In the genomic region with DNA sequence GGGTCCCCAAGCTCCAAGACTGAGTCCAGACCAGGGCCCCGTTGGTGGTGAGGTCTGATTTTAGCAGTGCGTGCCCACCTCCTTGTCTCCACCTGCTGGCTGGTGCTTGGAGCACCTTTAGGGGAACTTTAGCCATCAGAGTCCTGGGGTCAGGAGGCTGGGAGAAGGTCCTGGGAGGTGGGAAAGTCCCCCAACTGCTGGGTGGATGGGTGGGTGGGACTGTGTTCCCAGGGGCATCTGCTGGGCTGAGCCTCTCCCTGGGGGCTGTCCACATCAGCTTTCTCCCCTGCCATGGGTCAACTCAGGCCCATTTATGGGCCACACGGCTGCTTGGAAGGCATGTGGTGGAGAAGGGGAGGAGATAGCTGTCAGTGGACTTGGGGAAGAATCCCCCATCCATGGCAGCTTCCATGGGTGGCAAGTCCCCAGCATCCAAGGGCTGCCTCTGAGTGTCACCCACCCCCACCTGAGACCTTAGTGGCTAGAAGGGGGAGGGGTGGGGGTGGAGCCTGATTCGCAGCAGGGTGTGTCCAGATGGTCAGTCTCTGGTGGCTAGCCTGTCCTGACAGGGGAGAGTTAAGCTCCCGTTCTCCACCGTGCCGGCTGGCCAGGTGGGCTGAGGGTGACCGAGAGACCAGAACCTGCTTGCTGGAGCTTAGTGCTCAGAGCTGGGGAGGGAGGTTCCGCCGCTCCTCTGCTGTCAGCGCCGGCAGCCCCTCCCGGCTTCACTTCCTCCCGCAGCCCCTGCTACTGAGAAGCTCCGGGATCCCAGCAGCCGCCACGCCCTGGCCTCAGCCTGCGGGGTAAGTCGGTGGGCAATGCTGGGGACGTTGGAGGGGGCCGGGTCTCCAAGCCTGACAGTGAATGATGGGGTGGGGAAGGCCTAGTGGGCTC, we compare ENCODE assay signal across 2 cellular contexts.
A peak's percentile ranks its signal among the peaks of the same experiment; 100 is the strongest.
TF ChIP-seq lines count a peak whose summit lies in the region.

A gene with protein sequence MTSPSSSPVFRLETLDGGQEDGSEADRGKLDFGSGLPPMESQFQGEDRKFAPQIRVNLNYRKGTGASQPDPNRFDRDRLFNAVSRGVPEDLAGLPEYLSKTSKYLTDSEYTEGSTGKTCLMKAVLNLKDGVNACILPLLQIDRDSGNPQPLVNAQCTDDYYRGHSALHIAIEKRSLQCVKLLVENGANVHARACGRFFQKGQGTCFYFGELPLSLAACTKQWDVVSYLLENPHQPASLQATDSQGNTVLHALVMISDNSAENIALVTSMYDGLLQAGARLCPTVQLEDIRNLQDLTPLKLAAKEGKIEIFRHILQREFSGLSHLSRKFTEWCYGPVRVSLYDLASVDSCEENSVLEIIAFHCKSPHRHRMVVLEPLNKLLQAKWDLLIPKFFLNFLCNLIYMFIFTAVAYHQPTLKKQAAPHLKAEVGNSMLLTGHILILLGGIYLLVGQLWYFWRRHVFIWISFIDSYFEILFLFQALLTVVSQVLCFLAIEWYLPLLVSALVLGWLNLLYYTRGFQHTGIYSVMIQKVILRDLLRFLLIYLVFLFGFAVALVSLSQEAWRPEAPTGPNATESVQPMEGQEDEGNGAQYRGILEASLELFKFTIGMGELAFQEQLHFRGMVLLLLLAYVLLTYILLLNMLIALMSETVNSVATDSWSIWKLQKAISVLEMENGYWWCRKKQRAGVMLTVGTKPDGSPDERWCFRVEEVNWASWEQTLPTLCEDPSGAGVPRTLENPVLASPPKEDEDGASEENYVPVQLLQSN (plus strand): TSS at position 541 of the 894 bp plus-strand sequence. CDS start 2,098 bp downstream, outside the sequence.

TF ChIP-seq in K562, 482 proteins besides CTCF, POLR2A, EP300 and RAD21 (continued from another document and continues in another):
- TF ChIP-seq ZNF431 (CRISPR knock-in tag; IDR thresholded peaks at IDR 0.05) (no peak), SRSF1 (IDR thresholded peaks at IDR 0.05; ENCODE audit: low read depth, low read length) (no peak), FOXM1 (IDR thresholded peaks at IDR 0.05; ENCODE audit: low read depth) (no peak), FOXM1 (CRISPR knock-in tag; IDR thresholded peaks at IDR 0.05; ENCODE audit: low read depth) (no peak), PHF8 (IDR thresholded peaks at IDR 0.05; ENCODE audit: borderline replicate concordance, low read length) (peak; percentile 49; the same call in 1 of the 2 replicates), FOXA1 (IDR thresholded peaks at IDR 0.05; ENCODE audit: borderline replicate concordance) (no peak)
- TF ChIP-seq, protein P1, sequence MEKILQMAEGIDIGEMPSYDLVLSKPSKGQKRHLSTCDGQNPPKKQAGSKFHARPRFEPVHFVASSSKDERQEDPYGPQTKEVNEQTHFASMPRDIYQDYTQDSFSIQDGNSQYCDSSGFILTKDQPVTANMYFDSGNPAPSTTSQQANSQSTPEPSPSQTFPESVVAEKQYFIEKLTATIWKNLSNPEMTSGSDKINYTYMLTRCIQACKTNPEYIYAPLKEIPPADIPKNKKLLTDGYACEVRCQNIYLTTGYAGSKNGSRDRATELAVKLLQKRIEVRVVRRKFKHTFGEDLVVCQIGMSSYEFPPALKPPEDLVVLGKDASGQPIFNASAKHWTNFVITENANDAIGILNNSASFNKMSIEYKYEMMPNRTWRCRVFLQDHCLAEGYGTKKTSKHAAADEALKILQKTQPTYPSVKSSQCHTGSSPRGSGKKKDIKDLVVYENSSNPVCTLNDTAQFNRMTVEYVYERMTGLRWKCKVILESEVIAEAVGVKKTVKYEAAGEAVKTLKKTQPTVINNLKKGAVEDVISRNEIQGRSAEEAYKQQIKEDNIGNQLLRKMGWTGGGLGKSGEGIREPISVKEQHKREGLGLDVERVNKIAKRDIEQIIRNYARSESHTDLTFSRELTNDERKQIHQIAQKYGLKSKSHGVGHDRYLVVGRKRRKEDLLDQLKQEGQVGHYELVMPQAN (IDR thresholded peaks at IDR 0.05; ENCODE audit: borderline replicate concordance): peak; percentile 72
- TF ChIP-seq, protein P2, sequence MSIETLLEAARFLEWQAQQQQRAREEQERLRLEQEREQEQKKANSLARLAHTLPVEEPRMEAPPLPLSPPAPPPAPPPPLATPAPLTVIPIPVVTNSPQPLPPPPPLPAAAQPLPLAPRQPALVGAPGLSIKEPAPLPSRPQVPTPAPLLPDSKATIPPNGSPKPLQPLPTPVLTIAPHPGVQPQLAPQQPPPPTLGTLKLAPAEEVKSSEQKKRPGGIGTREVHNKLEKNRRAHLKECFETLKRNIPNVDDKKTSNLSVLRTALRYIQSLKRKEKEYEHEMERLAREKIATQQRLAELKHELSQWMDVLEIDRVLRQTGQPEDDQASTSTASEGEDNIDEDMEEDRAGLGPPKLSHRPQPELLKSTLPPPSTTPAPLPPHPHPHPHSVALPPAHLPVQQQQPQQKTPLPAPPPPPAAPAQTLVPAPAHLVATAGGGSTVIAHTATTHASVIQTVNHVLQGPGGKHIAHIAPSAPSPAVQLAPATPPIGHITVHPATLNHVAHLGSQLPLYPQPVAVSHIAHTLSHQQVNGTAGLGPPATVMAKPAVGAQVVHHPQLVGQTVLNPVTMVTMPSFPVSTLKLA (conservative IDR thresholded peaks at IDR 0.05): peak in 1 of 2 experiments; percentile 43; a peak in 1 of 4 replicates
- TF ChIP-seq, protein P3, sequence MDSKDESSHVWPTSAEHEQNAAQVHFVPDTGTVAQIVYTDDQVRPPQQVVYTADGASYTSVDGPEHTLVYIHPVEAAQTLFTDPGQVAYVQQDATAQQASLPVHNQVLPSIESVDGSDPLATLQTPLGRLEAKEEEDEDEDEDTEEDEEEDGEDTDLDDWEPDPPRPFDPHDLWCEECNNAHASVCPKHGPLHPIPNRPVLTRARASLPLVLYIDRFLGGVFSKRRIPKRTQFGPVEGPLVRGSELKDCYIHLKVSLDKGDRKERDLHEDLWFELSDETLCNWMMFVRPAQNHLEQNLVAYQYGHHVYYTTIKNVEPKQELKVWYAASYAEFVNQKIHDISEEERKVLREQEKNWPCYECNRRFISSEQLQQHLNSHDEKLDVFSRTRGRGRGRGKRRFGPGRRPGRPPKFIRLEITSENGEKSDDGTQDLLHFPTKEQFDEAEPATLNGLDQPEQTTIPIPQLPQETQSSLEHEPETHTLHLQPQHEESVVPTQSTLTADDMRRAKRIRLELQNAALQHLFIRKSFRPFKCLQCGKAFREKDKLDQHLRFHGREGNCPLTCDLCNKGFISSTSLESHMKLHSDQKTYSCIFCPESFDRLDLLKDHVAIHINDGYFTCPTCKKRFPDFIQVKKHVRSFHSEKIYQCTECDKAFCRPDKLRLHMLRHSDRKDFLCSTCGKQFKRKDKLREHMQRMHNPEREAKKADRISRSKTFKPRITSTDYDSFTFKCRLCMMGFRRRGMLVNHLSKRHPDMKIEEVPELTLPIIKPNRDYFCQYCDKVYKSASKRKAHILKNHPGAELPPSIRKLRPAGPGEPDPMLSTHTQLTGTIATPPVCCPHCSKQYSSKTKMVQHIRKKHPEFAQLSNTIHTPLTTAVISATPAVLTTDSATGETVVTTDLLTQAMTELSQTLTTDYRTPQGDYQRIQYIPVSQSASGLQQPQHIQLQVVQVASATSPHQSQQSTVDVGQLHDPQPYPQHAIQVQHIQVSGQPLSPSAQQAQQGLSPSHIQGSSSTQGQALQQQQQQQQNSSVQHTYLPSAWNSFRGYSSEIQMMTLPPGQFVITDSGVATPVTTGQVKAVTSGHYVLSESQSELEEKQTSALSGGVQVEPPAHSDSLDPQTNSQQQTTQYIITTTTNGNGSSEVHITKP (IDR thresholded peaks at IDR 0.05; ENCODE audit: partially characterized antibody): peak; percentile 22
- TF ChIP-seq, protein P4, sequence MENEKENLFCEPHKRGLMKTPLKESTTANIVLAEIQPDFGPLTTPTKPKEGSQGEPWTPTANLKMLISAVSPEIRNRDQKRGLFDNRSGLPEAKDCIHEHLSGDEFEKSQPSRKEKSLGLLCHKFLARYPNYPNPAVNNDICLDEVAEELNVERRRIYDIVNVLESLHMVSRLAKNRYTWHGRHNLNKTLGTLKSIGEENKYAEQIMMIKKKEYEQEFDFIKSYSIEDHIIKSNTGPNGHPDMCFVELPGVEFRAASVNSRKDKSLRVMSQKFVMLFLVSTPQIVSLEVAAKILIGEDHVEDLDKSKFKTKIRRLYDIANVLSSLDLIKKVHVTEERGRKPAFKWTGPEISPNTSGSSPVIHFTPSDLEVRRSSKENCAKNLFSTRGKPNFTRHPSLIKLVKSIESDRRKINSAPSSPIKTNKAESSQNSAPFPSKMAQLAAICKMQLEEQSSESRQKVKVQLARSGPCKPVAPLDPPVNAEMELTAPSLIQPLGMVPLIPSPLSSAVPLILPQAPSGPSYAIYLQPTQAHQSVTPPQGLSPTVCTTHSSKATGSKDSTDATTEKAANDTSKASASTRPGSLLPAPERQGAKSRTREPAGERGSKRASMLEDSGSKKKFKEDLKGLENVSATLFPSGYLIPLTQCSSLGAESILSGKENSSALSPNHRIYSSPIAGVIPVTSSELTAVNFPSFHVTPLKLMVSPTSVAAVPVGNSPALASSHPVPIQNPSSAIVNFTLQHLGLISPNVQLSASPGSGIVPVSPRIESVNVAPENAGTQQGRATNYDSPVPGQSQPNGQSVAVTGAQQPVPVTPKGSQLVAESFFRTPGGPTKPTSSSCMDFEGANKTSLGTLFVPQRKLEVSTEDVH (IDR thresholded peaks at IDR 0.05; ENCODE audit: low read depth, partially characterized antibody): no peak

TF ChIP-seq in HepG2, 621 proteins besides CTCF, POLR2A, EP300 and RAD21 (continued from another document and continues in another):
- TF ChIP-seq, protein P5, sequence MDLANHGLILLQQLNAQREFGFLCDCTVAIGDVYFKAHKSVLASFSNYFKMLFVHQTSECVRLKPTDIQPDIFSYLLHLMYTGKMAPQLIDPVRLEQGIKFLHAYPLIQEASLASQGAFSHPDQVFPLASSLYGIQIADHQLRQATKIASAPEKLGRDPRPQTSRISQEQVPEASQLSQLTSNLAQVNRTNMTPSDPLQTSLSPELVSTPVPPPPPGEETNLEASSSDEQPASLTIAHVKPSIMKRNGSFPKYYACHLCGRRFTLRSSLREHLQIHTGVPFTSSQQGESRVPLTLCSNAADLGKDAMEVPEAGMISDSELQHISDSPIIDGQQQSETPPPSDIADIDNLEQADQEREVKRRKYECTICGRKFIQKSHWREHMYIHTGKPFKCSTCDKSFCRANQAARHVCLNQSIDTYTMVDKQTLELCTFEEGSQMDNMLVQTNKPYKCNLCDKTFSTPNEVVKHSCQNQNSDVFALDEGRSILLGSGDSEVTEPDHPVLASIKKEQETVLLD (CRISPR knock-in tag; IDR thresholded peaks at IDR 0.05; ENCODE audit: low read depth): no peak
- TF ChIP-seq, protein P6, sequence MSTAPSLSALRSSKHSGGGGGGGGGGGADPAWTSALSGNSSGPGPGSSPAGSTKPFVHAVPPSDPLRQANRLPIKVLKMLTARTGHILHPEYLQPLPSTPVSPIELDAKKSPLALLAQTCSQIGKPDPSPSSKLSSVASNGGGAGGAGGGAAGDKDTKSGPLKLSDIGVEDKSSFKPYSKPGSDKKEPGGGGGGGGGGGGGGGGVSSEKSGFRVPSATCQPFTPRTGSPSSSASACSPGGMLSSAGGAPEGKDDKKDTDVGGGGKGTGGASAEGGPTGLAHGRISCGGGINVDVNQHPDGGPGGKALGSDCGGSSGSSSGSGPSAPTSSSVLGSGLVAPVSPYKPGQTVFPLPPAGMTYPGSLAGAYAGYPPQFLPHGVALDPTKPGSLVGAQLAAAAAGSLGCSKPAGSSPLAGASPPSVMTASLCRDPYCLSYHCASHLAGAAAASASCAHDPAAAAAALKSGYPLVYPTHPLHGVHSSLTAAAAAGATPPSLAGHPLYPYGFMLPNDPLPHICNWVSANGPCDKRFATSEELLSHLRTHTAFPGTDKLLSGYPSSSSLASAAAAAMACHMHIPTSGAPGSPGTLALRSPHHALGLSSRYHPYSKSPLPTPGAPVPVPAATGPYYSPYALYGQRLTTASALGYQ (CRISPR knock-in tag; IDR thresholded peaks at IDR 0.05): no peak
- TF ChIP-seq ZNF337 (CRISPR knock-in tag; IDR thresholded peaks at IDR 0.05; ENCODE audit: borderline replicate concordance, low read depth) (no peak), TARDBP (CRISPR knock-in tag; IDR thresholded peaks at IDR 0.05) (no peak), SOX5 (CRISPR knock-in tag; IDR thresholded peaks at IDR 0.05; ENCODE audit: borderline replicate concordance) (no peak), ERF (CRISPR knock-in tag; IDR thresholded peaks at IDR 0.05) (peak; percentile 64), MTA1 (CRISPR knock-in tag; IDR thresholded peaks at IDR 0.05; ENCODE audit: borderline replicate concordance) (0 out of 2 replicates have a peak, but pooled peaks have one; percentile 15), REXO4 (CRISPR knock-in tag; IDR thresholded peaks at IDR 0.05; ENCODE audit: borderline replicate concordance) (no peak), FOXM1 (CRISPR knock-in tag; IDR thresholded peaks at IDR 0.05) (no peak), JUN (CRISPR knock-in tag; IDR thresholded peaks at IDR 0.05) (no peak), ZNF253 (CRISPR knock-in tag; IDR thresholded peaks at IDR 0.05; ENCODE audit: borderline replicate concordance) (no peak), NR1H2 (CRISPR knock-in tag; IDR thresholded peaks at IDR 0.05; ENCODE audit: borderline replicate concordance, low read depth) (no peak), SIN3B (IDR thresholded peaks at IDR 0.05; ENCODE audit: low read length) (no peak), ZNF225 (CRISPR knock-in tag; IDR thresholded peaks at IDR 0.05) (peak; percentile 34; the same call in 1 of the 2 replicates), TBX2 (CRISPR knock-in tag; IDR thresholded peaks at IDR 0.05; ENCODE audit: borderline replicate concordance) (no peak), ZNF777 (CRISPR knock-in tag; IDR thresholded peaks at IDR 0.05) (no peak), ZNF569 (CRISPR knock-in tag; IDR thresholded peaks at IDR 0.05; ENCODE audit: borderline replicate concordance) (no peak)
- TF ChIP-seq, protein P7, sequence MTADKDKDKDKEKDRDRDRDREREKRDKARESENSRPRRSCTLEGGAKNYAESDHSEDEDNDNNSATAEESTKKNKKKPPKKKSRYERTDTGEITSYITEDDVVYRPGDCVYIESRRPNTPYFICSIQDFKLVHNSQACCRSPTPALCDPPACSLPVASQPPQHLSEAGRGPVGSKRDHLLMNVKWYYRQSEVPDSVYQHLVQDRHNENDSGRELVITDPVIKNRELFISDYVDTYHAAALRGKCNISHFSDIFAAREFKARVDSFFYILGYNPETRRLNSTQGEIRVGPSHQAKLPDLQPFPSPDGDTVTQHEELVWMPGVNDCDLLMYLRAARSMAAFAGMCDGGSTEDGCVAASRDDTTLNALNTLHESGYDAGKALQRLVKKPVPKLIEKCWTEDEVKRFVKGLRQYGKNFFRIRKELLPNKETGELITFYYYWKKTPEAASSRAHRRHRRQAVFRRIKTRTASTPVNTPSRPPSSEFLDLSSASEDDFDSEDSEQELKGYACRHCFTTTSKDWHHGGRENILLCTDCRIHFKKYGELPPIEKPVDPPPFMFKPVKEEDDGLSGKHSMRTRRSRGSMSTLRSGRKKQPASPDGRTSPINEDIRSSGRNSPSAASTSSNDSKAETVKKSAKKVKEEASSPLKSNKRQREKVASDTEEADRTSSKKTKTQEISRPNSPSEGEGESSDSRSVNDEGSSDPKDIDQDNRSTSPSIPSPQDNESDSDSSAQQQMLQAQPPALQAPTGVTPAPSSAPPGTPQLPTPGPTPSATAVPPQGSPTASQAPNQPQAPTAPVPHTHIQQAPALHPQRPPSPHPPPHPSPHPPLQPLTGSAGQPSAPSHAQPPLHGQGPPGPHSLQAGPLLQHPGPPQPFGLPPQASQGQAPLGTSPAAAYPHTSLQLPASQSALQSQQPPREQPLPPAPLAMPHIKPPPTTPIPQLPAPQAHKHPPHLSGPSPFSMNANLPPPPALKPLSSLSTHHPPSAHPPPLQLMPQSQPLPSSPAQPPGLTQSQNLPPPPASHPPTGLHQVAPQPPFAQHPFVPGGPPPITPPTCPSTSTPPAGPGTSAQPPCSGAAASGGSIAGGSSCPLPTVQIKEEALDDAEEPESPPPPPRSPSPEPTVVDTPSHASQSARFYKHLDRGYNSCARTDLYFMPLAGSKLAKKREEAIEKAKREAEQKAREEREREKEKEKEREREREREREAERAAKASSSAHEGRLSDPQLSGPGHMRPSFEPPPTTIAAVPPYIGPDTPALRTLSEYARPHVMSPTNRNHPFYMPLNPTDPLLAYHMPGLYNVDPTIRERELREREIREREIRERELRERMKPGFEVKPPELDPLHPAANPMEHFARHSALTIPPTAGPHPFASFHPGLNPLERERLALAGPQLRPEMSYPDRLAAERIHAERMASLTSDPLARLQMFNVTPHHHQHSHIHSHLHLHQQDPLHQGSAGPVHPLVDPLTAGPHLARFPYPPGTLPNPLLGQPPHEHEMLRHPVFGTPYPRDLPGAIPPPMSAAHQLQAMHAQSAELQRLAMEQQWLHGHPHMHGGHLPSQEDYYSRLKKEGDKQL (CRISPR knock-in tag; IDR thresholded peaks at IDR 0.05; ENCODE audit: low read depth): no peak
